In the genomic region with DNA sequence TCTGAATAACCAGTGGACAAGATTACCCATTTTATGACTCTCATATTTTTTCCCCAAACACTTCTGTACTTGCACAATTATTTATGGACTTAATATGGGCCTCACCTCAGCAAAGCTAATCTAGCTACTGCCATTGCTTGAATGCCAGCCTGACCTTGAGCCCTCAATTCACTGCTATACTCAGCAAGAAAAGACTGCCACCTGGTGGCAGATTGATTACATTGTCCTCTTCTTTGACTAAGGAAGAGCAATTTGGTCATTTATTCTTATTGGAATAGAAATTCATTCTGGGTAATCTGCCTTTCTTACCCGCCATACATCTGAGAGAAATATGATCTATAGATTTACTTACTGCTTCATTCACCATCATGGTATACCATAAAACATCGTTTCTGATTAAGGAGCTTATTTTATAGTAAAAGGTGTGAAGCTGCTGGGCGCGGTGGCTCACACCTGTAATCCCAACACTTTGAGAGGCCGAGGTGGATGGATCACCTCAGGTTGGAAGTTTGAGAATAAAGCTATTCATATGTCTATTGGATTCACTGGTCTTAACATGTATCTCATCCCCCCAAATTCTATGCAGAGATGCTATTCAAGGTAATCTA, we compare ENCODE assay signal across 8 cellular contexts. TPM values are rescaled to one million over a fixed set of nuclear protein-coding genes. Genes with fewer than 3 reads are reported as not detected.
A peak's percentile ranks its signal among the peaks of the same experiment; 100 is the strongest.
DNase-seq lines count a peak whose midpoint lies in the region; ATAC-seq and TF ChIP-seq lines count a peak whose summit lies in the region.

No MANE protein-coding gene starts in this region.

- no peaks in the 10 kb centered on the region for H3K27me3 ChIP-seq in GM06990 (replicated peaks; ENCODE audit: control insufficient read depth, insufficient read depth, low read length)

- no peaks in the 10 kb centered on the region for H3K36me3 ChIP-seq in GM06990 (ENCODE audit: control insufficient read depth, insufficient read depth, low read length)

- intact Hi-C loops in left ventricle myocardium superior (cut with micrococcal nuclease) (loop anchor here (2.0 kb wide), 1 partner anchor 135 kb away; no protein-coding TSS in a partner anchor), sciatic nerve (cut with DNase I) (loop anchor here (5.0 kb wide), 1 partner anchor 137 kb away; no protein-coding TSS in a partner anchor)

- DNase-seq in GM06990 (ENCODE audit: extremely low read depth, insufficient read length) (no peak), HCEC 1CT (peak; percentile 66), NCI-H1092 treated with DMSO at 0.1 percent for 48 hours (lab: John Stamatoyannopoulos, UW) (peak; percentile 72), SKM-1 (lab: John Stamatoyannopoulos, UW; ENCODE audit: unreplicated experiment) (peak; percentile 53), amygdala (lab: John Stamatoyannopoulos, UW) (peak in 41 of 56 donors; percentile 4 to 88 (median 37)), left ventricle myocardium superior (no peak), sciatic nerve (ENCODE audit: low spot score) (peak; percentile 79)

- peak; percentile 94 for ATAC-seq in left ventricle myocardium superior
- peak; percentile 92 for ATAC-seq in sciatic nerve
- ATAC-seq in HG03045 (IDR thresholded peaks at IDR 0.05; ENCODE audit: unreplicated experiment) = no peak

- no peak overlapping the region for H3K4me3 ChIP-seq in GM06990 (replicated peaks; ENCODE audit: low read depth, low read length)

- peak; percentile 53 for TF ChIP-seq CTCF in GM06990 (IDR thresholded peaks at IDR 0.05; ENCODE audit: insufficient read depth, low read length, poor library complexity, severe bottlenecking)

RNA-seq across cellular contexts. Expression of gene DIPK1A, which starts 32.9 kb away (rescaled TPM):
- 7.3 TPM for total RNA-seq in left ventricle myocardium superior
- 6.6 TPM for total RNA-seq in sciatic nerve

Comparison
In these comparisons a context has a peak if more than half of its experiments do, and no peak if none do; other contexts are left out.
1. DNase-seq: peak in HCEC 1CT (single experiment), NCI-H1092 treated with DMSO at 0.1 percent for 48 hours (single experiment), SKM-1 (single experiment), amygdala (41 of 56) and sciatic nerve (single experiment); none in GM06990 (single experiment) and left ventricle myocardium superior (single experiment).